Comparison of ENCODE assay signal across 22 cellular contexts in genomic region chr16:259814-260253, GRCh38. TPM values are rescaled to one million over a fixed set of nuclear protein-coding genes. Genes with fewer than 3 reads are reported as not detected.
"Had no signal": no experiment of that assay in that cellular context is flagged by ENCODE, and none has a peak within 500 bp of the region (broad histone marks: within the 10 kb centered on the region; RNA-seq: fewer than 3 reads in every experiment).

No MANE protein-coding gene starts in this region.

- H3K27me3 ChIP-seq: heart right ventricle, sigmoid colon, transverse colon had no signal

- H3K4me1 ChIP-seq: heart right ventricle, lower lobe of right lung, sigmoid colon, transverse colon had no signal

- ATAC-seq: activated T-cell treated with anti-CD3 and anti-CD28 coated beads, Interleukin-2, amount 50 U/mL, for 4 hours; heart right ventricle; left colon; lower lobe of right lung; naive thymus-derived CD4-positive, alpha-beta T cell; stimulated activated naive B cell treated with anti-CD40 and anti-IgM and Interleukin-4, amounts not matched to agents 10 μg/mL and 1 μg/mL and 100 μg/mL, for 72 hours; WTC11 had no signal

- H3K27ac ChIP-seq: heart right ventricle, lower lobe of right lung, sigmoid colon, transverse colon had no signal

- H3K4me3 ChIP-seq: heart right ventricle, lower lobe of right lung, sigmoid colon, smooth muscle cell, transverse colon had no signal

- H3K9me3 ChIP-seq: heart right ventricle, lower lobe of right lung, sigmoid colon, transverse colon had no signal

- DNase-seq: activated CD8-positive, alpha-beta memory T cell treated with anti-CD3 and anti-CD28 coated beads for 24 hours; activated CD8-positive, alpha-beta memory T cell treated with anti-CD3 and anti-CD28 coated beads, Interleukin-2, amount 50 U/mL, for 48 hours; activated naive CD4-positive, alpha-beta T cell treated with Interleukin-2 at 50 U/mL for 16 hours; activated naive CD8-positive, alpha-beta T cell treated with anti-CD3 and anti-CD28 coated beads, Interleukin-2, amount 10 ng/mL, durations not matched to agents 7 days and 5 days; activated T-cell treated with anti-CD3 and anti-CD28 coated beads, Interleukin-2, amount 50 U/mL, for 4 hours; amygdala; effector CD8-positive, alpha-beta T cell; erythroblast; foreskin fibroblast; heart right ventricle; left colon; lower lobe of right lung; naive thymus-derived CD4-positive, alpha-beta T cell; occipital lobe; sigmoid colon; stimulated activated CD4-positive, alpha-beta T cell treated with anti-CD3 and anti-CD28 coated beads, Interleukin-15, amount 100 ng/mL, for 24 hours; stimulated activated naive B cell treated with anti-CD40 and anti-IgM and Interleukin-4, amounts not matched to agents 10 μg/mL and 1 μg/mL and 100 μg/mL, for 72 hours; T-helper 9 cell; transverse colon had no signal

RNA-seq across cellular contexts. Expression of gene RGS11, which starts 15.9 kb away (rescaled TPM):
- total RNA-seq: activated naive CD8-positive, alpha-beta T cell treated with anti-CD3 and anti-CD28 coated beads, Interleukin-2, amount 10 ng/mL, durations not matched to agents 7 days and 5 days had no signal

RNA-seq across cellular contexts. Expression of gene ARHGDIG, which starts 20.6 kb away (rescaled TPM):
- total RNA-seq: activated naive CD8-positive, alpha-beta T cell treated with anti-CD3 and anti-CD28 coated beads, Interleukin-2, amount 10 ng/mL, durations not matched to agents 7 days and 5 days; activated T-cell treated with anti-CD3 and anti-CD28 coated beads, Interleukin-2, amount 50 U/mL, for 4 hours; lower lobe of right lung; T-helper 1 cell treated with Interleukin-12 subunit alpha and Interleukin-12 subunit beta and Interleukin-4 antibody, amounts not matched to agents 30 ng/mL and 1 ng/mL, for 36 hours had no signal

RNA-seq across cellular contexts. Expression of gene PDIA2, which starts 23.1 kb away (rescaled TPM):
- total RNA-seq: activated T-cell treated with anti-CD3 and anti-CD28 coated beads, Interleukin-2, amount 50 U/mL, for 4 hours; lower lobe of right lung; T-helper 1 cell treated with Interleukin-12 subunit alpha and Interleukin-12 subunit beta and Interleukin-4 antibody, amounts not matched to agents 30 ng/mL and 1 ng/mL, for 36 hours had no signal
